Comparison of ENCODE assay signal across 24 cellular contexts in genomic region chr11:38648597-38648996, GRCh38.
"Had no signal": no experiment of that assay in that cellular context is flagged by ENCODE, and none has a peak within 500 bp of the region (broad histone marks: within the 10 kb centered on the region; RNA-seq: fewer than 3 reads in every experiment).

No MANE protein-coding gene starts in this region.

- ATAC-seq: activated T-cell treated with anti-CD3 and anti-CD28 coated beads, Interleukin-2, amount 50 U/mL, for 72 hours; T-cell had no signal

- H3K27me3 ChIP-seq: breast epithelium had no signal

- DNase-seq: activated CD4-positive, alpha-beta memory T cell treated with anti-CD3 and anti-CD28 coated beads, Interleukin-2, amount 10 ng/mL, durations not matched to agents 7 days and 5 days; activated CD4-positive, alpha-beta T cell treated with anti-CD3 and anti-CD28 coated beads, Interleukin-2, amount 50 U/mL, for 1 hour; activated CD4-positive, CD25-positive, alpha-beta regulatory T cell; activated gamma-delta T cell treated with Interleukin-2 at 50 U/mL for 16 hours; activated naive CD4-positive, alpha-beta T cell treated with anti-CD3 and anti-CD28 coated beads, Interleukin-2, amount 10 ng/mL, durations not matched to agents 7 days and 5 days; activated naive CD8-positive, alpha-beta T cell treated with anti-CD3 and anti-CD28 coated beads for 36 hours; activated T-cell treated with anti-CD3 and anti-CD28 coated beads for 4 hours; activated T-cell treated with anti-CD3 and anti-CD28 coated beads, Interleukin-2, amount 50 U/mL, for 72 hours; anterior cingulate cortex; central memory CD4-positive, alpha-beta T cell; KG1; MM.1S; NCI-H1105; NCI-H1436; NCI-H1694 treated with DMSO at 0.1 percent for 48 hours; NCI-H2029 treated with DMSO at 0.1 percent for 48 hours; NCI-H446; NCI-H524; SIG-M5; T-cell; T-helper 2 cell; T1000 had no signal

- H3K4me1 ChIP-seq: breast epithelium had no signal

- H3K4me3 ChIP-seq: breast epithelium had no signal

- H3K9me3 ChIP-seq: breast epithelium had no signal

- H3K27ac ChIP-seq: breast epithelium, VCaP had no signal

- H3K36me3 ChIP-seq: breast epithelium had no signal
